ENCODE assay signal across 8 cellular contexts in the genomic region with DNA sequence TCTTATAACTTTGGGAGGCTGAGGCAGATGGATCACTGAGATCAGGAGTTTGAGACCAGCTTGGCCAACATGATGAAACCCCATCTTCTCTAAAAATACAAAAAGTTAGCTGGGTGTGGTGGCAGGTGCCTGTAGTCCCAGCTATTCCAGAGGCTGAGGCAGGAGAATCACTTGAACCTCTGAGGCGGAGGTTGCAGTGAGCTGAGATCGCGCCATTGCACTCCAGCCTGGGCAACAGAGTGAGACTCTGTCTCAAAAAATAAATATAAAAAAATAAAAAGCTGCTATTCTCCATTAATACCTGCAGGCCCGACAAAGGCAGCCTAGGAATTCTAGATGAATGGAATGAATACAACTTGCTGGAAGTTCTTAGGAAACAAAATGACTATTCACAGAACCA. TPM values are rescaled to one million over a fixed set of nuclear protein-coding genes. Genes with fewer than 3 reads are reported as not detected.
DNase-seq lines count a peak whose midpoint lies in the region; ATAC-seq, FAIRE-seq and TF ChIP-seq lines count a peak whose summit lies in the region.
"Not testable (repeated sequence)": the region's sequence is repeated elsewhere in the genome, so short reads cannot be mapped to it uniquely, and the experiment has no call there.

No MANE protein-coding gene starts in this region.

- H3K27ac ChIP-seq in 22Rv1, result peak overlapping the region; percentile 97; the same call in 1 of the 2 replicates
- H3K27ac ChIP-seq in DOHH2 (ENCODE audit: low read depth, low read length); Karpas-422 (ENCODE audit: low read length); keratinocyte (ENCODE audit: control insufficient read depth, insufficient read depth, low read length); neural progenitor cell: not testable (repeated sequence)

- H3K9me2 ChIP-seq in DOHH2 (replicated peaks; ENCODE audit: control insufficient read depth, low read length); Karpas-422 (replicated peaks; ENCODE audit: insufficient read depth, low read length): not testable (repeated sequence)

- H3K4me2 ChIP-seq in DOHH2 (ENCODE audit: low read length), result peak overlapping the region; percentile 80
- peak overlapping the region; percentile 96 for H3K4me2 ChIP-seq in Karpas-422 (ENCODE audit: low read depth, low read length, poor library complexity, severe bottlenecking)
- H3K4me2 ChIP-seq in keratinocyte (ENCODE audit: control insufficient read depth, extremely low read depth, insufficient read depth, low read depth, low read length), result peak overlapping the region; percentile 25
- peak overlapping the region; percentile 93 for H3K4me2 ChIP-seq in neural progenitor cell

- H3K9me3 ChIP-seq in DOHH2 (ENCODE audit: control insufficient read depth, insufficient read depth, low read length); Karpas-422 (ENCODE audit: low read length); keratinocyte (ENCODE audit: control insufficient read depth, low read depth, low read length); neural progenitor cell (ENCODE audit: low read depth): not testable (repeated sequence)

- not testable (repeated sequence) for H2AFZ ChIP-seq in Karpas-422 (ENCODE audit: low read length); keratinocyte (ENCODE audit: control insufficient read depth, low read length); neural progenitor cell (replicated peaks)

- not testable (repeated sequence) for H3K9me1 ChIP-seq in keratinocyte (ENCODE audit: control insufficient read depth, extremely low read depth, insufficient read depth, low read length)

- H3K4me3 ChIP-seq in DOHH2 (ENCODE audit: low read length), result peak overlapping the region; percentile 96
- 0 out of 2 replicates have a peak overlapping the region, but pooled peaks have one; percentile 32 for H3K4me3 ChIP-seq in Karpas-422 (ENCODE audit: low read length)
- H3K4me3 ChIP-seq in keratinocyte (ENCODE audit: control insufficient read depth in 2 of 3, extremely low read depth in 1 of 3, insufficient read depth in 2 of 3, low read depth in 1 of 3, low read length in 3 of 3), result not testable (repeated sequence)
- peak overlapping the region; percentile 80 for H3K4me3 ChIP-seq in neural progenitor cell

- H3K4me1 ChIP-seq in DOHH2 (ENCODE audit: control insufficient read depth, low read length); keratinocyte (ENCODE audit: control insufficient read depth, extremely low read depth, insufficient read depth, low read length); neural progenitor cell: not testable (repeated sequence)
- peaks cover 13% of the 10 kb centered on the region for H3K4me1 ChIP-seq in Karpas-422 (ENCODE audit: low read length)

- not testable (repeated sequence) for H3F3A ChIP-seq in DOHH2 (ENCODE audit: control insufficient read depth, insufficient read depth)
- H3F3A ChIP-seq in neural progenitor cell (ENCODE audit: low read depth), result peaks cover 48% of the 10 kb centered on the region

- H3K27me3 ChIP-seq in DOHH2 (ENCODE audit: control insufficient read depth, low read length); Karpas-422 (ENCODE audit: low read length); keratinocyte (ENCODE audit: control insufficient read depth, extremely low read depth, insufficient read depth, low read length); neural progenitor cell: not testable (repeated sequence)

- H3K9ac ChIP-seq in Karpas-422 (ENCODE audit: low read length); keratinocyte (ENCODE audit: control insufficient read depth, extremely low read depth, insufficient read depth, low read length); neural progenitor cell: not testable (repeated sequence)

- not testable (repeated sequence) for H4K20me1 ChIP-seq in DOHH2 (ENCODE audit: control insufficient read depth, insufficient read depth, low read depth, low read length); Karpas-422 (ENCODE audit: insufficient read depth, low read depth, low read length); keratinocyte (ENCODE audit: control insufficient read depth, extremely low read depth, insufficient read depth, low read length)
- peaks cover 45% of the 10 kb centered on the region for H4K20me1 ChIP-seq in neural progenitor cell (ENCODE audit: low read depth)

- H3K79me2 ChIP-seq in DOHH2 (ENCODE audit: control insufficient read depth, low read length) (peaks cover 56% of the 10 kb centered on the region), Karpas-422 (ENCODE audit: low read length) (peaks cover 30% of the 10 kb centered on the region), keratinocyte (ENCODE audit: control insufficient read depth, insufficient read depth, low read length) (peaks cover 26% of the 10 kb centered on the region), neural progenitor cell (ENCODE audit: low read depth) (peaks cover 37% of the 10 kb centered on the region)

- H3K36me3 Mint-ChIP-seq in T-helper 2 cell treated with Interferon-gamma antibody and Interleukin-4, amounts not matched to agents 5 μg/mL and 100 μg/mL, for 36 hours (ENCODE audit: low read depth), result peaks cover 32% of the 10 kb centered on the region
- H3K36me3 Mint-ChIP-seq in activated T-helper 17 cell treated with anti-CD3 and anti-CD28 coated beads, Interleukin-2, amount 50 U/mL, for 72 hours (ENCODE audit: low read depth), result peaks cover 71% of the 10 kb centered on the region
- H3K36me3 Mint-ChIP-seq in chondrocyte (ENCODE audit: low read depth) (peaks cover 12% of the 10 kb centered on the region), neural progenitor cell (peaks cover 13% of the 10 kb centered on the region)

- ATAC-seq in activated T-helper 17 cell treated with anti-CD3 and anti-CD28 coated beads, Interleukin-2, amount 50 U/mL, for 72 hours (replicated peaks), result not testable (repeated sequence)

- TF ChIP-seq CTCF in 22Rv1 (IDR thresholded peaks at IDR 0.05); DOHH2 (IDR thresholded peaks at IDR 0.05; ENCODE audit: low read depth, low read length, poor library complexity, severe bottlenecking); chondrocyte (IDR thresholded peaks at IDR 0.05); keratinocyte (optimal IDR thresholded peaks at IDR 0.05 in 1 of 3, IDR thresholded peaks at IDR 0.05 in 1 of 3, conservative IDR thresholded peaks at IDR 0.05 in 1 of 3; ENCODE audit: extremely low read depth in 1 of 3, insufficient read depth in 2 of 3, low read length in 3 of 3); neural progenitor cell (IDR thresholded peaks at IDR 0.05): not testable (repeated sequence)

- H3K9me3 Mint-ChIP-seq in T-helper 2 cell treated with Interferon-gamma antibody and Interleukin-4, amounts not matched to agents 5 μg/mL and 100 μg/mL, for 36 hours; activated T-helper 17 cell treated with anti-CD3 and anti-CD28 coated beads, Interleukin-2, amount 50 U/mL, for 72 hours; chondrocyte (ENCODE audit: low read depth); neural progenitor cell: not testable (repeated sequence)

- H3K36me3 ChIP-seq in DOHH2 (ENCODE audit: control insufficient read depth, low read length) (peaks cover 59% of the 10 kb centered on the region), Karpas-422 (ENCODE audit: insufficient read depth, low read length) (peaks cover 20% of the 10 kb centered on the region), keratinocyte (ENCODE audit: control insufficient read depth in 2 of 2, extremely low read depth in 1 of 2, insufficient read depth in 2 of 2, low read length in 2 of 2) (peaks cover 16 to 19% of the 10 kb centered on the region in 2 experiments)
- not testable (repeated sequence) for H3K36me3 ChIP-seq in neural progenitor cell

- not testable (repeated sequence) for H3K27me3 Mint-ChIP-seq in T-helper 2 cell treated with Interferon-gamma antibody and Interleukin-4, amounts not matched to agents 5 μg/mL and 100 μg/mL, for 36 hours (ENCODE audit: low read depth); activated T-helper 17 cell treated with anti-CD3 and anti-CD28 coated beads, Interleukin-2, amount 50 U/mL, for 72 hours; chondrocyte (ENCODE audit: low read depth); neural progenitor cell (ENCODE audit: insufficient read depth, low read depth)

- peak overlapping the region; percentile 85 for H3K4me3 Mint-ChIP-seq in T-helper 2 cell treated with Interferon-gamma antibody and Interleukin-4, amounts not matched to agents 5 μg/mL and 100 μg/mL, for 36 hours
- H3K4me3 Mint-ChIP-seq in activated T-helper 17 cell treated with anti-CD3 and anti-CD28 coated beads, Interleukin-2, amount 50 U/mL, for 72 hours, result peak overlapping the region; percentile 84
- not testable (repeated sequence) for H3K4me3 Mint-ChIP-seq in chondrocyte (ENCODE audit: unreplicated experiment)
- H3K4me3 Mint-ChIP-seq in neural progenitor cell, result peak overlapping the region; percentile 70

- H3K4me1 Mint-ChIP-seq in T-helper 2 cell treated with Interferon-gamma antibody and Interleukin-4, amounts not matched to agents 5 μg/mL and 100 μg/mL, for 36 hours (ENCODE audit: low read depth), result peaks cover 12% of the 10 kb centered on the region
- not testable (repeated sequence) for H3K4me1 Mint-ChIP-seq in activated T-helper 17 cell treated with anti-CD3 and anti-CD28 coated beads, Interleukin-2, amount 50 U/mL, for 72 hours; neural progenitor cell
- H3K4me1 Mint-ChIP-seq in chondrocyte (ENCODE audit: low read depth), result peaks cover 27% of the 10 kb centered on the region

- H3K27ac Mint-ChIP-seq in T-helper 2 cell treated with Interferon-gamma antibody and Interleukin-4, amounts not matched to agents 5 μg/mL and 100 μg/mL, for 36 hours, result peak overlapping the region; percentile 50
- H3K27ac Mint-ChIP-seq in activated T-helper 17 cell treated with anti-CD3 and anti-CD28 coated beads, Interleukin-2, amount 50 U/mL, for 72 hours, result peak overlapping the region; percentile 68
- peak overlapping the region; percentile 63 for H3K27ac Mint-ChIP-seq in chondrocyte (ENCODE audit: unreplicated experiment)
- H3K27ac Mint-ChIP-seq in neural progenitor cell, result not testable (repeated sequence)

- not testable (repeated sequence) for DNase-seq in Karpas-422; T-helper 2 cell treated with Interferon-gamma antibody and Interleukin-4, amounts not matched to agents 5 μg/mL and 100 μg/mL, for 36 hours (ENCODE audit: low spot score); chondrocyte (ENCODE audit: low spot score); keratinocyte (ENCODE audit: low read depth, low spot score); neural progenitor cell (ENCODE audit: low spot score)

- dilution Hi-C loops in keratinocyte (cut with MboI; ENCODE audit: extremely low pct_ligation_motif_present, low sequenced_read_pairs), result not testable (repeated sequence)

- FAIRE-seq in keratinocyte (lab: Jason Lieb, UNC), result not testable (repeated sequence)

RNA-seq across cellular contexts. Expression of a gene that starts 2.0 kb away (rescaled TPM):
- total RNA-seq in Karpas-422 (2014; rRNA removed; shearing (Covaris generic); ENCODE audit: low replicate concordance), result 29.0 and 31.5 TPM in 2 replicates
- 10 to 100 TPM; 19.2 to 33.6 TPM for total RNA-seq in activated T-helper 17 cell treated with anti-CD3 and anti-CD28 coated beads, Interleukin-2, amount 50 U/mL, for 72 hours
- total RNA-seq in chondrocyte (27.4 to 66.6 TPM (median 64.1 TPM) in 3 replicates), neural progenitor cell (ENCODE audit: low replicate concordance) (26.7 and 27.1 TPM in 2 replicates)
- 5.9 to 9.6 TPM (median 7.5 TPM) in 3 replicates for polyA plus RNA-seq in keratinocyte
- polyA plus RNA-seq in keratinocyte (2011; ENCODE audit: low read depth), result 4.6 TPM
- 5.9 and 6.6 TPM in 2 replicates for polyA plus RNA-seq in keratinocyte (2011; cell fraction: cytosol; rRNA removed)
- polyA plus RNA-seq in keratinocyte (2011; cell fraction: nucleus; rRNA removed), result 13.0 and 13.3 TPM in 2 replicates
- polyA plus RNA-seq in keratinocyte (2012; ENCODE audit: low replicate concordance), result 6.7 and 8.0 TPM in 2 replicates
- polyA minus RNA-seq in keratinocyte, result 5.4 to 6.8 TPM (median 5.8 TPM) in 3 replicates
- polyA minus RNA-seq in keratinocyte (2011; cell fraction: cytosol; rRNA and poly(A)+ RNA removed), result 15.9 TPM
- polyA minus RNA-seq in keratinocyte (2011; cell fraction: nucleus; rRNA and poly(A)+ RNA removed), result 9.6 and 12.3 TPM in 2 replicates

RNA-seq across cellular contexts. Expression of a gene that starts 39.6 kb away (rescaled TPM):
- 118 and 230 TPM in 2 replicates for total RNA-seq in Karpas-422 (2014; rRNA removed; shearing (Covaris generic); ENCODE audit: low replicate concordance)
- 10 to 100 TPM; 52.1 to 80.6 TPM for total RNA-seq in activated T-helper 17 cell treated with anti-CD3 and anti-CD28 coated beads, Interleukin-2, amount 50 U/mL, for 72 hours
- total RNA-seq in chondrocyte (92.2 to 243 TPM (median 234 TPM) in 3 replicates), neural progenitor cell (ENCODE audit: low replicate concordance) (53.7 and 60.8 TPM in 2 replicates)
- polyA plus RNA-seq in keratinocyte, result 78.3 to 99.2 TPM (median 83.7 TPM) in 3 replicates
- polyA plus RNA-seq in keratinocyte (2011; ENCODE audit: low read depth), result 95.7 TPM
- 59.2 and 59.4 TPM in 2 replicates for polyA plus RNA-seq in keratinocyte (2011; cell fraction: cytosol; rRNA removed)
- 123 and 127 TPM in 2 replicates for polyA plus RNA-seq in keratinocyte (2011; cell fraction: nucleus; rRNA removed)
- polyA plus RNA-seq in keratinocyte (2012; ENCODE audit: low replicate concordance), result 82.4 and 139 TPM in 2 replicates
- 107 to 118 TPM (median 118 TPM) in 3 replicates for polyA minus RNA-seq in keratinocyte
- polyA minus RNA-seq in keratinocyte (2011; cell fraction: cytosol; rRNA and poly(A)+ RNA removed), result 68.1 TPM
- polyA minus RNA-seq in keratinocyte (2011; cell fraction: nucleus; rRNA and poly(A)+ RNA removed), result 83.9 and 123 TPM in 2 replicates

RNA-seq across cellular contexts. Expression of a gene that starts 49.3 kb away (rescaled TPM):
- total RNA-seq in Karpas-422 (2014; rRNA removed; shearing (Covaris generic); ENCODE audit: low replicate concordance), result 63.7 and 73.9 TPM in 2 replicates
- 10 to 100 TPM; 35.2 to 35.4 TPM for total RNA-seq in activated T-helper 17 cell treated with anti-CD3 and anti-CD28 coated beads, Interleukin-2, amount 50 U/mL, for 72 hours
- total RNA-seq in chondrocyte (22.9 to 26.0 TPM (median 24.5 TPM) in 3 replicates), neural progenitor cell (ENCODE audit: low replicate concordance) (41.0 and 49.7 TPM in 2 replicates)
- polyA plus RNA-seq in keratinocyte, result 17.5 to 38.9 TPM (median 24.6 TPM) in 3 replicates
- polyA plus RNA-seq in keratinocyte (2011; ENCODE audit: low read depth), result 47.4 TPM
- polyA plus RNA-seq in keratinocyte (2011; cell fraction: cytosol; rRNA removed), result 27.8 and 29.6 TPM in 2 replicates
- polyA plus RNA-seq in keratinocyte (2011; cell fraction: nucleus; rRNA removed), result 27.3 and 34.1 TPM in 2 replicates
- 21.3 and 26.1 TPM in 2 replicates for polyA plus RNA-seq in keratinocyte (2012; ENCODE audit: low replicate concordance)
- 10.0 to 16.6 TPM (median 14.2 TPM) in 3 replicates for polyA minus RNA-seq in keratinocyte
- polyA minus RNA-seq in keratinocyte (2011; cell fraction: cytosol; rRNA and poly(A)+ RNA removed), result 6.7 TPM
- 3.0 and 6.9 TPM in 2 replicates for polyA minus RNA-seq in keratinocyte (2011; cell fraction: nucleus; rRNA and poly(A)+ RNA removed)

Comparison
In these comparisons a context has a peak if more than half of its experiments do, and no peak if none do; other contexts are left out.
1. H3K4me2 ChIP-seq: peak in every context shown above with its lines; median percentile 96 in Karpas-422; 93 in neural progenitor cell; 80 in DOHH2; 25 in keratinocyte.